24 cellular contexts compared by ENCODE assay signal in genomic region chr20:23244916-23245552, GRCh38.
DNase-seq lines count a peak whose midpoint lies in the region; ATAC-seq and TF ChIP-seq lines count a peak whose summit lies in the region.
"Had no signal": no experiment of that assay in that cellular context is flagged by ENCODE, and none has a peak within 500 bp of the region (broad histone marks: within the 10 kb centered on the region; RNA-seq: fewer than 3 reads in every experiment).

No MANE protein-coding gene starts in this region.

- CTCF ChIA-PET in Caco-2 (lab: Charles Lee) (interaction anchor here (0.6 kb wide), 1 partner anchor 56 kb away, joined by 3 read pairs; no protein-coding TSS in a partner anchor), Panc1 (lab: Charles Lee) (interaction anchor here (1.0 to 2.5 kb wide), 2 partner anchors 96 to 553 kb away, joined by 4 to 7 read pairs; no protein-coding TSS in a partner anchor)

- intact Hi-C loops in Caco-2 (cut with micrococcal nuclease; ENCODE audit: unreplicated experiment), result no loop called here
- intact Hi-C loops in Panc1 (cut with micrococcal nuclease; ENCODE audit: unreplicated experiment), result no loop called here
- intact Hi-C loops in testis (cut with DNase I; ENCODE audit: low total_unique reads), result loop anchor here (10.0 kb wide), 1 partner anchor 550 kb away; no protein-coding TSS in a partner anchor

- in situ Hi-C loops in Panc1 (cut with HindIII; ENCODE audit: low pct_unique_long_range_greater_than_20kb, low sequenced_read_pairs), result no loop called here

- H3K4me1 ChIP-seq in Caco-2 (no peaks in the 10 kb centered on the region; the same call in 1 of the 2 replicates), Panc1 (ENCODE audit: control insufficient read depth, insufficient read depth, low read length) (no peaks in the 10 kb centered on the region), gastroesophageal sphincter (peaks cover 0 to 24% (median 20%) of the 10 kb centered on the region in 3 donors), testis (peaks cover 18% of the 10 kb centered on the region)
- H3K4me1 ChIP-seq: body of pancreas, uterus had no signal

- TF ChIP-seq CTCF in Caco-2 (IDR thresholded peaks at IDR 0.05; ENCODE audit: insufficient read depth in 1 of 2, low read depth in 1 of 2, low read length in 1 of 2, severe bottlenecking in 1 of 2, unreplicated experiment in 1 of 2) (no peak), Panc1 (IDR thresholded peaks at IDR 0.05) (no peak), gastroesophageal sphincter (IDR thresholded peaks at IDR 0.05) (no peak), testis (IDR thresholded peaks at IDR 0.05) (no peak)

- no peak overlapping the region for H3K4me3 Mint-ChIP-seq in Caco-2 (ENCODE audit: unreplicated experiment)
- no peak overlapping the region for H3K4me3 Mint-ChIP-seq in stimulated activated naive B cell treated with anti-CD40 and anti-IgM and Interleukin-4, amounts not matched to agents 10 μg/mL and 1 μg/mL and 100 μg/mL, for 72 hours
- H3K4me3 Mint-ChIP-seq: activated naive CD8-positive, alpha-beta T cell treated with anti-CD3 and anti-CD28 coated beads, Interleukin-2, amount 50 U/mL, for 24 hours; CD8-positive, alpha-beta T cell; stimulated activated naive CD8-positive, alpha-beta T cell treated with anti-CD3 and anti-CD28 coated beads, Interleukin-15, Interleukin-2, amounts not matched to agents 100 ng/mL and 50 ng/mL, for 24 hours; T-helper 17 cell had no signal

- no peaks in the 10 kb centered on the region for H3K27me3 ChIP-seq in Caco-2 (replicated peaks; ENCODE audit: control insufficient read depth, insufficient read depth, low read length)
- 0 out of 2 replicates have a peak, but pooled peaks cover 6% of the 10 kb centered on the region for H3K27me3 ChIP-seq in Panc1 (ENCODE audit: control insufficient read depth, insufficient read depth, low read length)
- peaks cover 11% of the 10 kb centered on the region for H3K27me3 ChIP-seq in gastroesophageal sphincter
- H3K27me3 ChIP-seq in testis, result no peaks in the 10 kb centered on the region
- H3K27me3 ChIP-seq: body of pancreas, gastrocnemius medialis, uterus had no signal

- H3K27me3 Mint-ChIP-seq in Caco-2 (ENCODE audit: insufficient read depth, unreplicated experiment), result no peaks in the 10 kb centered on the region
- H3K27me3 Mint-ChIP-seq in stimulated activated naive B cell treated with anti-CD40 and anti-IgM and Interleukin-4, amounts not matched to agents 10 μg/mL and 1 μg/mL and 100 μg/mL, for 72 hours, result peaks cover 25 to 35% of the 10 kb centered on the region in 2 donors

- POLR2A ChIA-PET in Caco-2 (lab: Charles Lee), result no interaction called here
- POLR2A ChIA-PET in Panc1 (lab: Charles Lee), result no interaction called here

- no peak for TF ChIP-seq POLR2A in gastroesophageal sphincter (IDR thresholded peaks at IDR 0.05)
- no peak for TF ChIP-seq POLR2A in testis (IDR thresholded peaks at IDR 0.05)

- TF ChIP-seq EP300 in gastroesophageal sphincter (IDR thresholded peaks at IDR 0.05), result no peak

- H3K4me3 ChIP-seq in Caco-2 (ENCODE audit: low read depth, low read length) (no peak overlapping the region), Panc1 (ENCODE audit: low read depth in 2 of 2, low read length in 2 of 2) (no peak overlapping the region), gastroesophageal sphincter (no peak overlapping the region), testis (no peak overlapping the region)
- H3K4me3 ChIP-seq: body of pancreas, esophagus muscularis mucosa, gastrocnemius medialis, PC-9, smooth muscle cell, uterus had no signal

- no peaks in the 10 kb centered on the region for H3K9me3 ChIP-seq in Caco-2
- no peaks in the 10 kb centered on the region for H3K9me3 ChIP-seq in Panc1 (ENCODE audit: control insufficient read depth, insufficient read depth, low read depth, low read length)
- peaks cover 0 to 2% (median 0%) of the 10 kb centered on the region in 3 donors for H3K9me3 ChIP-seq in gastroesophageal sphincter
- no peaks in the 10 kb centered on the region for H3K9me3 ChIP-seq in testis
- H3K9me3 ChIP-seq: body of pancreas, esophagus muscularis mucosa, gastrocnemius medialis, uterus had no signal

- DNase-seq in Caco-2 (no peak), Panc1 (ENCODE audit: low read depth, low spot score) (no peak), testis (no peak), NCI-H1694 treated with DMSO at 0.1 percent for 48 hours (lab: John Stamatoyannopoulos, UW) (no peak)
- DNase-seq in stimulated activated naive B cell treated with anti-CD40 and anti-IgM and Interleukin-4, amounts not matched to agents 10 μg/mL and 1 μg/mL and 100 μg/mL, for 72 hours, result no peak
- DNase-seq in stimulated activated CD4-positive, alpha-beta T cell treated with anti-CD3 and anti-CD28 coated beads, Interleukin-12 subunit alpha, Interleukin-12 subunit beta, amount 100 ng/mL, for 4 hours, result no peak
- DNase-seq: CD8-positive, alpha-beta T cell; DMS153; effector memory CD4-positive, alpha-beta T cell; NCI-H1048; NCI-H187 treated with DMSO at 0.1 percent for 48 hours; NCI-H226; stimulated activated CD4-positive, alpha-beta T cell treated with anti-CD3 and anti-CD28 coated beads, Interleukin-4, amount 100 ng/mL, for 1 hour; T-helper 17 cell had no signal

- no peaks in the 10 kb centered on the region for H3K36me3 Mint-ChIP-seq in Caco-2 (ENCODE audit: insufficient read depth, unreplicated experiment)
- peaks cover 0 to 1% of the 10 kb centered on the region in 2 donors for H3K36me3 Mint-ChIP-seq in stimulated activated naive B cell treated with anti-CD40 and anti-IgM and Interleukin-4, amounts not matched to agents 10 μg/mL and 1 μg/mL and 100 μg/mL, for 72 hours
- H3K36me3 Mint-ChIP-seq: CD8-positive, alpha-beta T cell had no signal

- ATAC-seq in Panc1 (peak; percentile 64), gastroesophageal sphincter (peak; percentile 2)
- no peak for ATAC-seq in stimulated activated naive B cell treated with anti-CD40 and anti-IgM and Interleukin-4, amounts not matched to agents 10 μg/mL and 1 μg/mL and 100 μg/mL, for 72 hours (replicated peaks)
- ATAC-seq: activated naive CD8-positive, alpha-beta T cell treated with anti-CD3 and anti-CD28 coated beads, Interleukin-2, amount 50 U/mL, for 24 hours; CD8-positive, alpha-beta T cell had no signal

- WGBS in gastroesophageal sphincter (ENCODE audit: low coverage in 1 of 2), 2 donors, result 84 to 86% methylated on average over 5 to 9 of the region's 13 CpGs
- 52 to 77% methylated on average over 11 to 13 of the region's 13 CpGs for WGBS in testis, 2 donors

- H3K27ac Mint-ChIP-seq in Caco-2 (ENCODE audit: unreplicated experiment), result peak overlapping the region; percentile 4
- no peak overlapping the region for H3K27ac Mint-ChIP-seq in stimulated activated naive B cell treated with anti-CD40 and anti-IgM and Interleukin-4, amounts not matched to agents 10 μg/mL and 1 μg/mL and 100 μg/mL, for 72 hours
- H3K27ac Mint-ChIP-seq: activated naive CD8-positive, alpha-beta T cell treated with anti-CD3 and anti-CD28 coated beads, Interleukin-2, amount 50 U/mL, for 24 hours; activated T-helper 2 cell treated with anti-CD3 and anti-CD28 coated beads, Interferon-gamma antibody, Interleukin-2, Interleukin-4, amounts not matched to agents 10 μg/mL and 5 μg/mL and 100 μg/mL, durations not matched to agents 14 hours and 24 hours and 36 hours; CD8-positive, alpha-beta T cell; stimulated activated naive CD8-positive, alpha-beta T cell treated with anti-CD3 and anti-CD28 coated beads, Interleukin-15, Interleukin-2, amounts not matched to agents 100 ng/mL and 50 ng/mL, for 24 hours; T-helper 17 cell had no signal

- BruUV-seq in Caco-2 (replicated peaks; lab: Mats Ljungman, UMichigan), result no TSS peak
- no TSS peak for BruUV-seq in Panc1 (replicated peaks; lab: Mats Ljungman, UMichigan)

- H3K36me3 ChIP-seq in Caco-2 (ENCODE audit: control insufficient read depth, insufficient read depth, low read length), result no peaks in the 10 kb centered on the region; the same call in 1 of the 2 replicates
- H3K36me3 ChIP-seq in Panc1 (ENCODE audit: control insufficient read depth, insufficient read depth, low read length), result no peaks in the 10 kb centered on the region
- no peaks in the 10 kb centered on the region for H3K36me3 ChIP-seq in gastroesophageal sphincter
- no peaks in the 10 kb centered on the region for H3K36me3 ChIP-seq in testis (ENCODE audit: low read depth, missing control alignments)
- H3K36me3 ChIP-seq: esophagus muscularis mucosa, gastrocnemius medialis, uterus had no signal

- peaks cover 2% of the 10 kb centered on the region for H3K9me3 Mint-ChIP-seq in Caco-2 (ENCODE audit: unreplicated experiment)
- H3K9me3 Mint-ChIP-seq in stimulated activated naive B cell treated with anti-CD40 and anti-IgM and Interleukin-4, amounts not matched to agents 10 μg/mL and 1 μg/mL and 100 μg/mL, for 72 hours, result no peaks in the 10 kb centered on the region
- H3K9me3 Mint-ChIP-seq: activated T-helper 2 cell treated with anti-CD3 and anti-CD28 coated beads, Interferon-gamma antibody, Interleukin-2, Interleukin-4, amounts not matched to agents 10 μg/mL and 5 μg/mL and 100 μg/mL, durations not matched to agents 14 hours and 24 hours and 36 hours; CD8-positive, alpha-beta T cell; stimulated activated naive CD8-positive, alpha-beta T cell treated with anti-CD3 and anti-CD28 coated beads, Interleukin-15, Interleukin-2, amounts not matched to agents 100 ng/mL and 50 ng/mL, for 24 hours had no signal

- peaks cover 8% of the 10 kb centered on the region for H3K4me1 Mint-ChIP-seq in Caco-2 (ENCODE audit: low read depth, unreplicated experiment)
- peaks cover 12 to 24% of the 10 kb centered on the region in 2 donors for H3K4me1 Mint-ChIP-seq in stimulated activated naive B cell treated with anti-CD40 and anti-IgM and Interleukin-4, amounts not matched to agents 10 μg/mL and 1 μg/mL and 100 μg/mL, for 72 hours
- H3K4me1 Mint-ChIP-seq: activated naive CD8-positive, alpha-beta T cell treated with anti-CD3 and anti-CD28 coated beads, Interleukin-2, amount 50 U/mL, for 24 hours; T-helper 17 cell had no signal

- H3K27ac ChIP-seq in Panc1 (ENCODE audit: low read length) (no peak overlapping the region), gastroesophageal sphincter (peak overlapping the region in 2 of 4 donors; percentile 52 to 54), testis (peak overlapping the region; percentile 31 to 61)
- H3K27ac ChIP-seq: body of pancreas, PC-9, uterus had no signal

Comparison
In these comparisons a context has a peak if more than half of its experiments do, and no peak if none do; other contexts are left out.
1. ATAC-seq: peak in Panc1 (single experiment) and gastroesophageal sphincter (single experiment); none in stimulated activated naive B cell treated with anti-CD40 and anti-IgM and Interleukin-4, amounts not matched to agents 10 μg/mL and 1 μg/mL and 100 μg/mL, for 72 hours (0 of 2).